8 cellular contexts compared by ENCODE assay signal in genomic region chr12:100200450-100201181, GRCh38. TPM values are rescaled to one million over a fixed set of nuclear protein-coding genes. Genes with fewer than 3 reads are reported as not detected.
DNase-seq lines count a peak whose midpoint lies in the region; ATAC-seq and TF ChIP-seq lines count a peak whose summit lies in the region.

Gene ACTR6 (plus strand): TSS chr12:100200815. CDS start chr12:100200852, 37 bp downstream.

- H3K9ac ChIP-seq in GM23248: peak within 1 kb of the TSS; percentile 90

- H3K4me1 Mint-ChIP-seq in activated T-helper 1 cell treated with anti-CD3 and anti-CD28 coated beads, Interleukin-12 subunit alpha, Interleukin-12 subunit beta, Interleukin-2, Interleukin-4 antibody, amounts not matched to agents 30 ng/mL and 10 ng/mL and 1 ng/mL, durations not matched to agents 14 hours and 24 hours and 36 hours (ENCODE audit: low read depth): peaks cover 39% of the 10 kb centered on the region
- H3K4me1 Mint-ChIP-seq in natural killer cell treated with Interleukin-12 subunit alpha and Interleukin-12 subunit beta and Interleukin-15 and Interleukin-18, amount 100 ng/mL, for 72 hours (ENCODE audit: low read depth in 2 of 2): peaks cover 20 to 23% of the 10 kb centered on the region in 2 donors

- no peaks in the 10 kb centered on the region for H3K9me2 ChIP-seq in GM23248 (ENCODE audit: insufficient read depth)

- H3K4me3 Mint-ChIP-seq in activated T-helper 1 cell treated with anti-CD3 and anti-CD28 coated beads, Interleukin-12 subunit alpha, Interleukin-12 subunit beta, Interleukin-2, Interleukin-4 antibody, amounts not matched to agents 30 ng/mL and 10 ng/mL and 1 ng/mL, durations not matched to agents 14 hours and 24 hours and 36 hours: peak within 1 kb of the TSS; percentile 100
- peak within 1 kb of the TSS; percentile 98 for H3K4me3 Mint-ChIP-seq in natural killer cell treated with Interleukin-12 subunit alpha and Interleukin-12 subunit beta and Interleukin-15 and Interleukin-18, amount 100 ng/mL, for 72 hours

- H3K9me3 ChIP-seq in GM23248 (ENCODE audit: low read depth): no peaks in the 10 kb centered on the region

- H3K4me1 ChIP-seq in GM23248 (ENCODE audit: insufficient read depth): peaks cover 7% of the 10 kb centered on the region; the same call in 1 of the 2 replicates

- H3K4me2 ChIP-seq in GM23248 (ENCODE audit: unreplicated experiment): peak within 1 kb of the TSS; percentile 98

- H3K27ac Mint-ChIP-seq in activated T-helper 1 cell treated with anti-CD3 and anti-CD28 coated beads, Interleukin-12 subunit alpha, Interleukin-12 subunit beta, Interleukin-2, Interleukin-4 antibody, amounts not matched to agents 30 ng/mL and 10 ng/mL and 1 ng/mL, durations not matched to agents 14 hours and 24 hours and 36 hours: peak within 1 kb of the TSS; percentile 100
- H3K27ac Mint-ChIP-seq in natural killer cell treated with Interleukin-12 subunit alpha and Interleukin-12 subunit beta and Interleukin-15 and Interleukin-18, amount 100 ng/mL, for 72 hours: peak within 1 kb of the TSS; percentile 95 to 96

- peaks cover 4% of the 10 kb centered on the region for H3K36me3 Mint-ChIP-seq in activated T-helper 1 cell treated with anti-CD3 and anti-CD28 coated beads, Interleukin-12 subunit alpha, Interleukin-12 subunit beta, Interleukin-2, Interleukin-4 antibody, amounts not matched to agents 30 ng/mL and 10 ng/mL and 1 ng/mL, durations not matched to agents 14 hours and 24 hours and 36 hours (ENCODE audit: low read depth)
- H3K36me3 Mint-ChIP-seq in natural killer cell treated with Interleukin-12 subunit alpha and Interleukin-12 subunit beta and Interleukin-15 and Interleukin-18, amount 100 ng/mL, for 72 hours: no peaks in the 10 kb centered on the region

- intact Hi-C loops in activated T-helper 1 cell treated with anti-CD3 and anti-CD28 coated beads, Interleukin-12 subunit alpha, Interleukin-12 subunit beta, Interleukin-2, Interleukin-4 antibody, amounts not matched to agents 30 ng/mL and 10 ng/mL and 1 ng/mL, durations not matched to agents 14 hours and 24 hours and 36 hours (cut with micrococcal nuclease): loop anchor here (1.0 to 10.0 kb wide), 9 partner anchors 36 to 1698 kb away; partner anchors contain the start of genes DEPDC4, SCYL2, SLC25A3 and TMPO

- no peaks in the 10 kb centered on the region for H4K20me1 ChIP-seq in GM23248 (ENCODE audit: insufficient read depth)

- DNase-seq in Daoy (ENCODE audit: low read depth) (peak; percentile 96), GM23248 (peak; percentile 98), Kasumi-1 (lab: John Stamatoyannopoulos, UW) (peak; percentile 96 to 97), RPMI7951 (ENCODE audit: low read depth) (peak; percentile 92), fibroblast of mammary gland (ENCODE audit: low read depth) (peak; percentile 96)
- peak; percentile 94 for DNase-seq in activated T-helper 1 cell treated with anti-CD3 and anti-CD28 coated beads, Interleukin-12 subunit alpha, Interleukin-12 subunit beta, Interleukin-2, Interleukin-4 antibody, amounts not matched to agents 30 ng/mL and 10 ng/mL and 1 ng/mL, durations not matched to agents 14 hours and 24 hours and 36 hours (ENCODE audit: low spot score)
- peak; percentile 95 for DNase-seq in natural killer cell treated with Interleukin-12 subunit alpha and Interleukin-12 subunit beta and Interleukin-15 and Interleukin-18, amount 100 ng/mL, for 72 hours (ENCODE audit: low spot score)
- peak; percentile 96 for DNase-seq in stimulated activated naive CD8-positive, alpha-beta T cell treated with anti-CD3 and anti-CD28 coated beads, Interleukin-15, Interleukin-2, amounts not matched to agents 100 U/mL and 50 U/mL, for 24 hours

- peak within 1 kb of the TSS; percentile 98 for H2AFZ ChIP-seq in GM23248

- H3K79me2 ChIP-seq in GM23248 (ENCODE audit: insufficient read depth): peaks cover 42% of the 10 kb centered on the region

- H3F3A ChIP-seq in GM23248 (ENCODE audit: insufficient read depth): peaks cover 16% of the 10 kb centered on the region

- WGBS in GM23248 (ENCODE audit: low coverage in 1 of 2, low lambda C conversion rate in 2 of 2, missing lambda C conversion rate in 2 of 2), 2 experiments: 0 to 2% methylated on average over 38 of the region's 38 CpGs

- H3K27me3 Mint-ChIP-seq in activated T-helper 1 cell treated with anti-CD3 and anti-CD28 coated beads, Interleukin-12 subunit alpha, Interleukin-12 subunit beta, Interleukin-2, Interleukin-4 antibody, amounts not matched to agents 30 ng/mL and 10 ng/mL and 1 ng/mL, durations not matched to agents 14 hours and 24 hours and 36 hours (ENCODE audit: insufficient read depth): no peaks in the 10 kb centered on the region
- H3K27me3 Mint-ChIP-seq in natural killer cell treated with Interleukin-12 subunit alpha and Interleukin-12 subunit beta and Interleukin-15 and Interleukin-18, amount 100 ng/mL, for 72 hours: no peaks in the 10 kb centered on the region

- in situ Hi-C loops in GM23248 (cut with MboI): no loop called here

- H3K4me3 ChIP-seq in GM23248 (peak within 1 kb of the TSS; percentile 97), fibroblast of mammary gland (ENCODE audit: control insufficient read depth, low read depth, low read length) (peak within 1 kb of the TSS; percentile 63)

- peak within 1 kb of the TSS; percentile 78 for H3K27ac ChIP-seq in GM23248

- H3K9me3 Mint-ChIP-seq in activated T-helper 1 cell treated with anti-CD3 and anti-CD28 coated beads, Interleukin-12 subunit alpha, Interleukin-12 subunit beta, Interleukin-2, Interleukin-4 antibody, amounts not matched to agents 30 ng/mL and 10 ng/mL and 1 ng/mL, durations not matched to agents 14 hours and 24 hours and 36 hours: no peaks in the 10 kb centered on the region
- no peaks in the 10 kb centered on the region for H3K9me3 Mint-ChIP-seq in natural killer cell treated with Interleukin-12 subunit alpha and Interleukin-12 subunit beta and Interleukin-15 and Interleukin-18, amount 100 ng/mL, for 72 hours

- H3K27me3 ChIP-seq in GM23248 (replicated peaks; ENCODE audit: insufficient read depth): no peaks in the 10 kb centered on the region

- peaks cover 6% of the 10 kb centered on the region; the same call in 1 of the 2 replicates for H3K36me3 ChIP-seq in GM23248 (ENCODE audit: low read depth)

- ATAC-seq in natural killer cell treated with Interleukin-12 subunit alpha and Interleukin-12 subunit beta and Interleukin-15 and Interleukin-18, amount 100 ng/mL, for 72 hours: peak; percentile 93 to 95
- peak; percentile 89 for ATAC-seq in stimulated activated naive CD8-positive, alpha-beta T cell treated with anti-CD3 and anti-CD28 coated beads, Interleukin-15, Interleukin-2, amounts not matched to agents 100 U/mL and 50 U/mL, for 24 hours

- no peak for TF ChIP-seq CTCF in fibroblast of mammary gland (conservative IDR thresholded peaks at IDR 0.05; ENCODE audit: control insufficient read depth, insufficient read depth, low read depth, low read length)

RNA-seq across cellular contexts. Expression of gene ACTR6, which starts in this region (rescaled TPM):
- 57.4 and 57.7 TPM in 2 replicates for total RNA-seq in Daoy (2014; rRNA removed; shearing (Covaris generic))
- 25.1 and 36.3 TPM in 2 replicates for total RNA-seq in GM23248 (2014; rRNA removed; shearing (Covaris generic))
- polyA plus RNA-seq in GM23248 (2016; fragmentation: Nextera tagmentation; extraction: Ambion mirVana): 29.7 and 31.5 TPM in 2 replicates
- 24.7 and 32.0 TPM in 2 replicates for total RNA-seq in RPMI7951 (2014; rRNA removed; shearing (Covaris generic))
- 29.8 and 35.4 TPM in 2 replicates for total RNA-seq in activated T-helper 1 cell treated with anti-CD3 and anti-CD28 coated beads, Interleukin-12 subunit alpha, Interleukin-12 subunit beta, Interleukin-2, Interleukin-4 antibody, amounts not matched to agents 30 ng/mL and 10 ng/mL and 1 ng/mL, durations not matched to agents 14 hours and 24 hours and 36 hours
- 10 to 100 TPM; 24.0 to 47.6 TPM for total RNA-seq in natural killer cell treated with Interleukin-12 subunit alpha and Interleukin-12 subunit beta and Interleukin-15 and Interleukin-18, amount 100 ng/mL, for 72 hours

Comparison
In these comparisons a context has a peak if more than half of its experiments do, and no peak if none do; other contexts are left out.
1. Peak in every context shown above with its lines: DNase-seq, ATAC-seq, H3K4me3 ChIP-seq and H3K27ac ChIP-seq.